In the genomic region with DNA sequence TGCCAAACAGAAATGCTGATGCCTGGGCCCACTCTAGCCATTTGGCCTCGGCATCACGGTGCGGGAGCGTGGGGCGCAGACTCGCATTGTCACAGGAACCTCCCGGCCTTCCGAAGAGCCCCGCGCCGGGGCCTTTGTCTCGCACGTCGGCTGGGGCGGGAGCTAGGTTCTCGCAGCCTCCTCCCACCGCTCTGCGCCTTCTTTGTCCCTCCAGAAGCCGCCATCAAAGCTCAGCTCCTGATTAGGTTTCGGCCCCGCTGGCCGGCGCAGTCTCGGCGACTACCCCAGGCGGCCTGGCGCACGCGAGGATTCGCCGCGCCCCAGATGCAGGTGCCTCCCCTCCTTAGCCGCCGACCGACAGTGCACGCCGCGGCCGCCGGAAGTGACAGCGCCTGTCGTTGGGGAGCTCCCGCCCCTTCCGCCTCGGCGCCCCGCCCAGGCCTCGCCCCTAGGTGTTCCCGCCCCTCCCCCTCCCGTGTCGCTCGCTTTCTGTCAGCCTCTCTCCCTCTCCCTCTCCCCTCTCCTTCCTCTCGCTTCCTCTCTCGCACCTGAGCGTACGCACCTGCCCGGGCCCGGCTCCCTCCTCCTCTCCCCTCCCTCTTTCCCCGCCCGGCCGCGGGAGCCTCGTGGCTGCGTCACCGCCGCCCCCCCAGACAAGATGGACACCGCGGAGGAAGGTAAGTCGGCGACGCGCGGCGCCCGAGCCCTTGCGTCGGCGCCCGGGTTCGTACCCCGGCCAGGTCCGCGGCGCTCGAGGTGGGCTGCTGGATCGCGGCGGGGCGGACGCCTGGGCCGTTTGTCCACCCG, we compare ENCODE assay signal across 1 cellular context.
A peak's percentile ranks its signal among the peaks of the same experiment; 100 is the strongest.
TF ChIP-seq lines count a peak whose summit lies in the region.

MARCHF6 (plus strand) TSS at position 455 of the 807 bp plus-strand sequence; CDS start at position 659, 204 bp downstream.

TF ChIP-seq in HepG2, 621 proteins besides CTCF, POLR2A, EP300 and RAD21 (continued from another document):
- TF ChIP-seq ZNF407 (CRISPR knock-in tag; IDR thresholded peaks at IDR 0.05; ENCODE audit: not compliant biosample characterization) (peak; percentile 90), NFIC (IDR thresholded peaks at IDR 0.05; ENCODE audit: low read length) (no peak), ZNF33A (CRISPR knock-in tag; IDR thresholded peaks at IDR 0.05; ENCODE audit: borderline replicate concordance) (peak; percentile 54; the same call in 1 of the 2 replicates), ZNF775 (CRISPR knock-in tag; IDR thresholded peaks at IDR 0.05; ENCODE audit: borderline replicate concordance) (no peak), TAF15 (IDR thresholded peaks at IDR 0.05; ENCODE audit: low read depth, low read length, poor library complexity, severe bottlenecking) (no peak), SP140L (CRISPR knock-in tag; IDR thresholded peaks at IDR 0.05; ENCODE audit: borderline replicate concordance) (no peak), NR1H2 (CRISPR knock-in tag; IDR thresholded peaks at IDR 0.05; ENCODE audit: borderline replicate concordance, low read depth) (no peak; the same call in 1 of the 2 replicates), MED8 (CRISPR knock-in tag; IDR thresholded peaks at IDR 0.05; ENCODE audit: insufficient replicate concordance) (peak; percentile 50), CENPT (CRISPR knock-in tag; IDR thresholded peaks at IDR 0.05; ENCODE audit: low read depth) (no peak), FOSL1 (CRISPR knock-in tag; IDR thresholded peaks at IDR 0.05; ENCODE audit: borderline replicate concordance) (no peak)
- TF ChIP-seq, protein P1, sequence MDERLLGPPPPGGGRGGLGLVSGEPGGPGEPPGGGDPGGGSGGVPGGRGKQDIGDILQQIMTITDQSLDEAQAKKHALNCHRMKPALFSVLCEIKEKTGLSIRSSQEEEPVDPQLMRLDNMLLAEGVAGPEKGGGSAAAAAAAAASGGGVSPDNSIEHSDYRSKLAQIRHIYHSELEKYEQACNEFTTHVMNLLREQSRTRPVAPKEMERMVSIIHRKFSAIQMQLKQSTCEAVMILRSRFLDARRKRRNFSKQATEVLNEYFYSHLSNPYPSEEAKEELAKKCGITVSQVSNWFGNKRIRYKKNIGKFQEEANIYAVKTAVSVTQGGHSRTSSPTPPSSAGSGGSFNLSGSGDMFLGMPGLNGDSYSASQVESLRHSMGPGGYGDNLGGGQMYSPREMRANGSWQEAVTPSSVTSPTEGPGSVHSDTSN (CRISPR knock-in tag; IDR thresholded peaks at IDR 0.05) = no peak
TF ChIP-seq in HepG2: peak in this region for 303.
